In genomic region chr17:19006698-19007097, GRCh38 we compare ENCODE assay signal across 29 cellular contexts. TPM values are rescaled to one million over a fixed set of nuclear protein-coding genes. Genes with fewer than 3 reads are reported as not detected.
"Had no signal": no experiment of that assay in that cellular context is flagged by ENCODE, and none has a peak within 500 bp of the region (broad histone marks: within the 10 kb centered on the region; RNA-seq: fewer than 3 reads in every experiment).

No MANE protein-coding gene starts in this region.

- H3K9ac ChIP-seq: neural progenitor cell had no signal

- H3K36me3 Mint-ChIP-seq: activated naive CD8-positive, alpha-beta T cell treated with anti-CD3 and anti-CD28 coated beads, Interleukin-2, amount 10 ng/mL, durations not matched to agents 7 days and 5 days; neural progenitor cell had no signal

- H3K4me3 Mint-ChIP-seq: activated B cell treated with CpG ODN at 0.5 μM for 24 hours; activated CD4-positive, alpha-beta T cell treated with anti-CD3 and anti-CD28 coated beads for 36 hours; activated naive CD8-positive, alpha-beta T cell treated with anti-CD3 and anti-CD28 coated beads, Interleukin-2, amount 10 ng/mL, durations not matched to agents 7 days and 5 days; memory B cell; neural progenitor cell; T-helper 2 cell treated with Interferon-gamma antibody and Interleukin-4, amounts not matched to agents 5 μg/mL and 100 μg/mL, for 36 hours had no signal

- ATAC-seq: activated CD4-positive, alpha-beta T cell treated with anti-CD3 and anti-CD28 coated beads for 36 hours; body of pancreas; heart right ventricle; left colon had no signal

- DNase-seq: activated B cell treated with CpG ODN at 0.5 μM for 24 hours; activated CD4-positive, alpha-beta T cell treated with anti-CD3 and anti-CD28 coated beads for 36 hours; activated CD4-positive, alpha-beta T cell treated with anti-CD3 and anti-CD28 coated beads, Interleukin-2, amount 50 U/mL, for 4 hours; activated CD8-positive, alpha-beta memory T cell treated with anti-CD3 and anti-CD28 coated beads for 24 hours; activated CD8-positive, alpha-beta memory T cell treated with anti-CD3 and anti-CD28 coated beads, Interleukin-2, amount 50 U/mL, for 4 hours; activated naive CD4-positive, alpha-beta T cell treated with Interleukin-2 at 50 U/mL for 16 hours; activated naive CD8-positive, alpha-beta T cell treated with anti-CD3 and anti-CD28 coated beads, Interleukin-2, amount 10 ng/mL, durations not matched to agents 7 days and 5 days; activated T-cell treated with anti-CD3 and anti-CD28 coated beads, Interleukin-2, amount 50 U/mL, for 48 hours; body of pancreas; erythroblast; foreskin fibroblast; heart right ventricle; left colon; sigmoid colon; stimulated activated CD4-positive, alpha-beta T cell treated with anti-CD3 and anti-CD28 coated beads, Interleukin-15, amount 100 ng/mL, for 24 hours; stimulated activated naive CD4-positive, alpha-beta T cell; SW 1271; testis; trophoblast cell had no signal

- H3K27ac Mint-ChIP-seq: activated B cell treated with CpG ODN at 0.5 μM for 24 hours; activated CD4-positive, alpha-beta T cell treated with anti-CD3 and anti-CD28 coated beads for 36 hours; activated naive CD8-positive, alpha-beta T cell treated with anti-CD3 and anti-CD28 coated beads, Interleukin-2, amount 10 ng/mL, durations not matched to agents 7 days and 5 days; neural progenitor cell; T-helper 2 cell treated with Interferon-gamma antibody and Interleukin-4, amounts not matched to agents 5 μg/mL and 100 μg/mL, for 36 hours had no signal

- H3K36me3 ChIP-seq: cardiac muscle cell, heart right ventricle, neural progenitor cell, sigmoid colon had no signal

- H3K27me3 ChIP-seq: body of pancreas, cardiac muscle cell, neural progenitor cell, sigmoid colon, testis had no signal

- H3K27me3 Mint-ChIP-seq: activated B cell treated with CpG ODN at 0.5 μM for 24 hours; activated CD4-positive, alpha-beta T cell treated with anti-CD3 and anti-CD28 coated beads for 36 hours; memory B cell had no signal

- H3K4me3 ChIP-seq: body of pancreas, cardiac muscle cell, heart right ventricle, neural progenitor cell, sigmoid colon, smooth muscle cell, testis had no signal

- H3K9me3 Mint-ChIP-seq: activated B cell treated with CpG ODN at 0.5 μM for 24 hours; activated naive CD8-positive, alpha-beta T cell treated with anti-CD3 and anti-CD28 coated beads, Interleukin-2, amount 10 ng/mL, durations not matched to agents 7 days and 5 days; memory B cell; T-helper 2 cell treated with Interferon-gamma antibody and Interleukin-4, amounts not matched to agents 5 μg/mL and 100 μg/mL, for 36 hours had no signal

- H3K4me1 ChIP-seq: testis had no signal

- H3K9me3 ChIP-seq: body of pancreas, sigmoid colon, testis had no signal

- H3K27ac ChIP-seq: body of pancreas, cardiac muscle cell, heart right ventricle, neural progenitor cell, sigmoid colon, testis had no signal

RNA-seq across cellular contexts. Expression of gene GRAP, which starts 40.1 kb away (rescaled TPM):
- total RNA-seq: fibroblast of lung, osteoblast, smooth muscle cell had no signal
- polyA plus RNA-seq: cardiac muscle cell had no signal

RNA-seq across cellular contexts. Expression of gene SLC5A10, which starts 54.7 kb away (rescaled TPM):
- total RNA-seq: activated B cell treated with CpG ODN at 0.5 μM for 24 hours; activated CD4-positive, alpha-beta T cell treated with anti-CD3 and anti-CD28 coated beads for 36 hours; activated naive CD8-positive, alpha-beta T cell treated with anti-CD3 and anti-CD28 coated beads, Interleukin-2, amount 10 ng/mL, durations not matched to agents 7 days and 5 days; body of pancreas; chondrocyte; fibroblast of lung; osteoblast; posterior vena cava; sigmoid colon; smooth muscle cell had no signal
- polyA plus RNA-seq: cardiac muscle cell, fibroblast of lung, keratinocyte, smooth muscle cell had no signal
